29 cellular contexts compared by ENCODE assay signal in the genomic region with DNA sequence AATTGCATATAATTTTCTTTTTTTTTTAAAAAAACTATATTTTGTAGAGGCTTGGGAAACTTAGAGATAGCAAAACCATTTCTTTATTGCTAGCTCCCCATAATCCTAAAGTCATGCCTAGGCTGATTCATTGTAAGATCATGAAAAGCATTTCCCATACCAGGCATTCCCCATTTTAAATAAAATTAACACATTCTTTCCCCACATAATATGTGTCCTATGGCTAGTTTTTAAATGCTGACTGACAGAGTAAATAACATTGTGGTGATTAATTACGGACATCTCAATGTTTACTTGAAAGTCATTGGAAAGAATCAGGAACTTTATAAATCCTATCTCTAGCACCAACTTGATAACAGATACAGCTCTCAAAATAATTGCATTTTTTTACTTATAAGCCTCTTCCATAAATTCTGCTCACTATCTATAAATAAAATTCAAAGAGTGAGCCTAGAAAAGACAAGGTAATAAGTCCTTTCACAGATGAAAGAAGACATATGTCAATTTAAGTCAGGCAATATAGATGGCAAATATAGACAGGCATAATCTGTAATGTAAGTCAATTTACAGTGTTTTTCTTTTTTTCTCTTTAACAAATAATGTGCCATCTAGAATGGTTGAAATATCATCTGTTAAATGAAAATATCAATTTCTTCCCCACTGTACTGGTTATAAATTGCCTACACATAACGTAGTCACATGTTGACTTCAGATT.
DNase-seq lines count a peak whose midpoint lies in the region; ATAC-seq and TF ChIP-seq lines count a peak whose summit lies in the region.
"Had no signal": no experiment of that assay in that cellular context is flagged by ENCODE, and none has a peak within 500 bp of the region (broad histone marks: within the 10 kb centered on the region; RNA-seq: fewer than 3 reads in every experiment).

No MANE protein-coding gene starts in this region.

- H3K4me1 ChIP-seq in endodermal cell (ENCODE audit: control insufficient read depth, insufficient read depth, low read length) = no peaks in the 10 kb centered on the region
- H3K4me1 ChIP-seq: foreskin keratinocyte, left ventricle myocardium inferior, stomach, tibial artery had no signal

- peaks cover 4% of the 10 kb centered on the region for H3K36me3 Mint-ChIP-seq in endodermal cell (ENCODE audit: low read depth)
- H3K36me3 Mint-ChIP-seq: activated CD8-positive, alpha-beta memory T cell treated with anti-CD3 and anti-CD28 coated beads, Interleukin-2, amount 10 ng/mL, durations not matched to agents 7 days and 5 days had no signal

- TF ChIP-seq CTCF in endodermal cell (conservative IDR thresholded peaks at IDR 0.05) = no peak

- H3K27me3 Mint-ChIP-seq in endodermal cell (ENCODE audit: insufficient read depth) = no peaks in the 10 kb centered on the region
- no peaks in the 10 kb centered on the region for H3K27me3 Mint-ChIP-seq in stimulated activated naive CD8-positive, alpha-beta T cell treated with anti-CD3 and anti-CD28 coated beads, Interleukin-15, amount 100 ng/mL, for 72 hours
- H3K27me3 Mint-ChIP-seq: activated CD4-positive, alpha-beta T cell treated with anti-CD3 and anti-CD28 coated beads, Interleukin-2, amount 10 ng/mL, durations not matched to agents 24 days and 14 days; activated CD8-positive, alpha-beta memory T cell treated with anti-CD3 and anti-CD28 coated beads, Interleukin-2, amount 10 ng/mL, durations not matched to agents 7 days and 5 days; central memory CD8-positive, alpha-beta T cell had no signal

- peaks cover 11% of the 10 kb centered on the region for H3K9me3 ChIP-seq in endodermal cell (ENCODE audit: control insufficient read depth, low read length)

- no peak overlapping the region for H3K4me3 Mint-ChIP-seq in endodermal cell
- no peak overlapping the region for H3K4me3 Mint-ChIP-seq in stimulated activated naive CD8-positive, alpha-beta T cell treated with anti-CD3 and anti-CD28 coated beads, Interleukin-15, amount 100 ng/mL, for 72 hours
- H3K4me3 Mint-ChIP-seq: activated CD4-positive, alpha-beta T cell treated with anti-CD3 and anti-CD28 coated beads, Interleukin-2, amount 10 ng/mL, durations not matched to agents 24 days and 14 days; activated CD8-positive, alpha-beta memory T cell treated with anti-CD3 and anti-CD28 coated beads, Interleukin-2, amount 10 ng/mL, durations not matched to agents 7 days and 5 days; activated naive CD4-positive, alpha-beta T cell treated with anti-CD3 and anti-CD28 coated beads for 36 hours; activated T-cell treated with anti-CD3 and anti-CD28 coated beads, Interleukin-2, amount 50 U/mL, for 72 hours; central memory CD8-positive, alpha-beta T cell; nephron had no signal

- H3K4me1 Mint-ChIP-seq in endodermal cell = peaks cover 3% of the 10 kb centered on the region
- no peaks in the 10 kb centered on the region for H3K4me1 Mint-ChIP-seq in stimulated activated naive CD8-positive, alpha-beta T cell treated with anti-CD3 and anti-CD28 coated beads, Interleukin-15, amount 100 ng/mL, for 72 hours
- H3K4me1 Mint-ChIP-seq: activated CD4-positive, alpha-beta T cell treated with anti-CD3 and anti-CD28 coated beads, Interleukin-2, amount 10 ng/mL, durations not matched to agents 24 days and 14 days; activated CD8-positive, alpha-beta memory T cell treated with anti-CD3 and anti-CD28 coated beads, Interleukin-2, amount 10 ng/mL, durations not matched to agents 7 days and 5 days; central memory CD8-positive, alpha-beta T cell; nephron had no signal

- H3K9me3 Mint-ChIP-seq in endodermal cell = peaks cover 22% of the 10 kb centered on the region
- H3K9me3 Mint-ChIP-seq in stimulated activated naive CD8-positive, alpha-beta T cell treated with anti-CD3 and anti-CD28 coated beads, Interleukin-15, amount 100 ng/mL, for 72 hours = peaks cover 13 to 39% of the 10 kb centered on the region in 2 donors

- H3K27ac ChIP-seq in endodermal cell (ENCODE audit: low read depth, low read length) = no peak overlapping the region
- H3K27ac ChIP-seq: epithelial cell of prostate, foreskin keratinocyte, left ventricle myocardium inferior, stomach, tibial artery had no signal

- H3K9ac ChIP-seq in endodermal cell (ENCODE audit: extremely low read depth, low read length, poor library complexity, severe bottlenecking) = no peak overlapping the region

- WGBS in endodermal cell (ENCODE audit: insufficient coverage in 1 of 2, insufficient read length in 1 of 2), 2 experiments = 94% methylated on average over 2 of the region's 2 CpGs; no CpG with 5 or more reads in 1 of the 2 experiments

- no peaks in the 10 kb centered on the region for H3K27me3 ChIP-seq in endodermal cell (ENCODE audit: control insufficient read depth, insufficient read depth, low read length, poor library complexity, severe bottlenecking)
- H3K27me3 ChIP-seq: foreskin keratinocyte, stomach, tibial artery had no signal

- peak overlapping the region; percentile 48 for H3K27ac Mint-ChIP-seq in endodermal cell
- no peak overlapping the region for H3K27ac Mint-ChIP-seq in stimulated activated naive CD8-positive, alpha-beta T cell treated with anti-CD3 and anti-CD28 coated beads, Interleukin-15, amount 100 ng/mL, for 72 hours
- H3K27ac Mint-ChIP-seq: activated CD4-positive, alpha-beta T cell treated with anti-CD3 and anti-CD28 coated beads, Interleukin-2, amount 10 ng/mL, durations not matched to agents 24 days and 14 days; activated CD8-positive, alpha-beta memory T cell treated with anti-CD3 and anti-CD28 coated beads, Interleukin-2, amount 10 ng/mL, durations not matched to agents 7 days and 5 days; activated naive CD4-positive, alpha-beta T cell treated with anti-CD3 and anti-CD28 coated beads for 36 hours; activated T-cell treated with anti-CD3 and anti-CD28 coated beads, Interleukin-2, amount 50 U/mL, for 72 hours; nephron had no signal

- no peaks in the 10 kb centered on the region for H3K36me3 ChIP-seq in endodermal cell (ENCODE audit: control insufficient read depth, insufficient read depth, low read length)
- H3K36me3 ChIP-seq: left ventricle myocardium inferior, stomach, tibial artery had no signal

- no peak overlapping the region for H3K4me3 ChIP-seq in endodermal cell (ENCODE audit: low read length)
- H3K4me3 ChIP-seq: left ventricle myocardium inferior, stomach, tibial artery had no signal

- no peak for ATAC-seq in stimulated activated naive CD8-positive, alpha-beta T cell treated with anti-CD3 and anti-CD28 coated beads, Interleukin-15, amount 100 ng/mL, for 72 hours
- no peak for ATAC-seq in GM21528 (IDR thresholded peaks at IDR 0.05; ENCODE audit: low FRiP score, unreplicated experiment)
- ATAC-seq: activated CD8-positive, alpha-beta memory T cell treated with anti-CD3 and anti-CD28 coated beads, Interleukin-2, amount 10 ng/mL, durations not matched to agents 7 days and 5 days; activated T-cell treated with anti-CD3 and anti-CD28 coated beads, Interleukin-2, amount 50 U/mL, for 72 hours; foreskin keratinocyte; sciatic nerve; SK-N-SH treated with all-trans-retinoic acid at 6 μM for 48 hours had no signal

- DNase-seq in EL = peak; percentile 78
- peak; percentile 44 for DNase-seq in LHCN-M2 (ENCODE audit: low read depth)
- no peak for DNase-seq in endodermal cell
- peak; percentile 17 for DNase-seq in non-pigmented ciliary epithelial cell (ENCODE audit: low read depth)
- no peak for DNase-seq in NCI-H146 (lab: John Stamatoyannopoulos, UW)
- DNase-seq in cortex of kidney (lab: John Stamatoyannopoulos, UW) = no peak
- DNase-seq in stimulated activated naive CD8-positive, alpha-beta T cell treated with anti-CD3 and anti-CD28 coated beads, Interleukin-15, amount 100 ng/mL, for 72 hours = no peak
- DNase-seq: activated CD4-positive, alpha-beta T cell treated with anti-CD3 and anti-CD28 coated beads, Interleukin-2, amount 10 ng/mL, durations not matched to agents 24 days and 14 days; activated CD8-positive, alpha-beta memory T cell treated with anti-CD3 and anti-CD28 coated beads, Interleukin-2, amount 10 ng/mL, durations not matched to agents 7 days and 5 days; activated naive CD4-positive, alpha-beta T cell treated with anti-CD3 and anti-CD28 coated beads for 36 hours; activated T-cell treated with anti-CD3 and anti-CD28 coated beads, Interleukin-2, amount 50 U/mL, for 72 hours; amygdala; hippocampal formation; left ventricle myocardium inferior; NCI-H1105 treated with DMSO at 0.1 percent for 48 hours; NCI-H2081; NCI-H226; NCI-H774; posterior cingulate gyrus; RPMI8226; stomach; tibial artery had no signal

Comparison
In these comparisons a context has a peak if more than half of its experiments do, and no peak if none do; other contexts are left out.
1. DNase-seq: peak in EL (single experiment), LHCN-M2 (single experiment) and non-pigmented ciliary epithelial cell (single experiment); none in endodermal cell (single experiment), NCI-H146 (single experiment), cortex of kidney (single experiment) and stimulated activated naive CD8-positive, alpha-beta T cell treated with anti-CD3 and anti-CD28 coated beads, Interleukin-15, amount 100 ng/mL, for 72 hours (0 of 2).